In genomic region chr7:90709501-90710465, GRCh38 we compare ENCODE assay signal across 9 cellular contexts.
DNase-seq lines count a peak whose midpoint lies in the region; ATAC-seq and TF ChIP-seq lines count a peak whose summit lies in the region.
"Had no signal": no experiment of that assay in that cellular context is flagged by ENCODE, and none has a peak within 500 bp of the region (broad histone marks: within the 10 kb centered on the region; RNA-seq: fewer than 3 reads in every experiment).

No MANE protein-coding gene starts in this region.

- H3K27ac ChIP-seq in SU-DHL-6 (ENCODE audit: low read depth, low read length) (peak overlapping the region; percentile 93), PC-9 (no peak overlapping the region)

- intact Hi-C loops in PC-9 (cut with micrococcal nuclease; ENCODE audit: unreplicated experiment), result no loop called here

- no peaks in the 10 kb centered on the region for H3K27me3 ChIP-seq in SU-DHL-6 (ENCODE audit: low read length)
- no peaks in the 10 kb centered on the region for H3K27me3 ChIP-seq in PC-9 (ENCODE audit: insufficient read depth, low read depth)

- peak overlapping the region; percentile 71 for H3K9ac ChIP-seq in SU-DHL-6 (ENCODE audit: low read length)

- no peaks in the 10 kb centered on the region for H3K4me1 ChIP-seq in PC-9 (replicated peaks; ENCODE audit: insufficient read depth)

- TF ChIP-seq CTCF in SU-DHL-6 (IDR thresholded peaks at IDR 0.05; ENCODE audit: insufficient read depth, low read length, poor library complexity, severe bottlenecking) (no peak), GM13977 (IDR thresholded peaks at IDR 0.05; ENCODE audit: extremely low read depth, insufficient read depth, missing control alignments) (no peak), PC-9 (conservative IDR thresholded peaks at IDR 0.05) (no peak)

- ATAC-seq in GM18909 (IDR thresholded peaks at IDR 0.05; ENCODE audit: poor library complexity, unreplicated experiment) (peak; percentile 53), HG02938 (IDR thresholded peaks at IDR 0.05; ENCODE audit: unreplicated experiment) (peak; percentile 34)

- BruUV-seq in PC-9 (replicated peaks; lab: Mats Ljungman, UMichigan), result no TSS peak

- peak overlapping the region; percentile 78 for H3K4me3 ChIP-seq in SU-DHL-6 (ENCODE audit: insufficient read depth, low read length, poor library complexity, severe bottlenecking)
- H3K4me3 ChIP-seq in PC-9, result no peak overlapping the region
- H3K4me3 ChIP-seq: skin epidermis had no signal

- CTCF ChIA-PET in PC-9 (lab: Charles Lee), result no interaction called here

- no peaks in the 10 kb centered on the region for H4K20me1 ChIP-seq in SU-DHL-6 (ENCODE audit: low read depth, low read length)
- no peaks in the 10 kb centered on the region for H4K20me1 ChIP-seq in PC-9 (ENCODE audit: insufficient read depth)

- H3K9me2 ChIP-seq in SU-DHL-6 (replicated peaks; ENCODE audit: insufficient read depth, low read length) (no peaks in the 10 kb centered on the region), PC-9 (ENCODE audit: insufficient read depth) (no peaks in the 10 kb centered on the region)

- POLR2A ChIA-PET in PC-9 (lab: Charles Lee; ENCODE audit: unreplicated experiment), result interaction anchor here (0.6 to 0.7 kb wide), 2 partner anchors 324 to 498 kb away, joined by 3 to 4 read pairs; partner anchors contain the start of gene STEAP2

- no peaks in the 10 kb centered on the region for H3K36me3 ChIP-seq in SU-DHL-6 (ENCODE audit: low read length)
- H3K36me3 ChIP-seq in PC-9 (ENCODE audit: low read depth), result no peaks in the 10 kb centered on the region

- in situ Hi-C loops in GM13977 (cut with MboI; ENCODE audit: low pct_unique_long_range_greater_than_20kb, low sequenced_read_pairs, unreplicated experiment), result loop anchor here (10.0 kb wide), 1 partner anchor 315 kb away; no protein-coding TSS in a partner anchor

- H3K9me3 ChIP-seq in SU-DHL-6 (ENCODE audit: insufficient read depth, low read length), result no peaks in the 10 kb centered on the region
- no peaks in the 10 kb centered on the region for H3K9me3 ChIP-seq in PC-9 (ENCODE audit: insufficient read depth, low read depth)

- peak; percentile 50 for DNase-seq in kidney tubule cell (ENCODE audit: low spot score)
- DNase-seq in GM13977 (ENCODE audit: low spot score), result no peak
- no peak for DNase-seq in PC-9
- no peak for DNase-seq in activated T-cell treated with anti-CD3 and anti-CD28 coated beads, Interleukin-2, amount 50 U/mL, for 1 hour
- DNase-seq in COLO668 (lab: John Stamatoyannopoulos, UW; ENCODE audit: unreplicated experiment), result no peak

- peak overlapping the region; percentile 88 for H3K4me2 ChIP-seq in SU-DHL-6 (ENCODE audit: low read depth, low read length, poor library complexity, severe bottlenecking)
- no peak overlapping the region for H3K4me2 ChIP-seq in PC-9

- H3F3A ChIP-seq in SU-DHL-6 (ENCODE audit: insufficient read depth) (peaks cover 50% of the 10 kb centered on the region), PC-9 (ENCODE audit: insufficient read depth, low read depth) (no peaks in the 10 kb centered on the region)

- H3K79me2 ChIP-seq in SU-DHL-6 (ENCODE audit: insufficient read depth, low read length) (peaks cover 49% of the 10 kb centered on the region), PC-9 (ENCODE audit: low read depth) (no peaks in the 10 kb centered on the region)

- no peak overlapping the region for H2AFZ ChIP-seq in SU-DHL-6 (ENCODE audit: low read depth, low read length, severe bottlenecking)
- no peak overlapping the region for H2AFZ ChIP-seq in PC-9
